ENCODE assay signal across 18 cellular contexts in the genomic region with DNA sequence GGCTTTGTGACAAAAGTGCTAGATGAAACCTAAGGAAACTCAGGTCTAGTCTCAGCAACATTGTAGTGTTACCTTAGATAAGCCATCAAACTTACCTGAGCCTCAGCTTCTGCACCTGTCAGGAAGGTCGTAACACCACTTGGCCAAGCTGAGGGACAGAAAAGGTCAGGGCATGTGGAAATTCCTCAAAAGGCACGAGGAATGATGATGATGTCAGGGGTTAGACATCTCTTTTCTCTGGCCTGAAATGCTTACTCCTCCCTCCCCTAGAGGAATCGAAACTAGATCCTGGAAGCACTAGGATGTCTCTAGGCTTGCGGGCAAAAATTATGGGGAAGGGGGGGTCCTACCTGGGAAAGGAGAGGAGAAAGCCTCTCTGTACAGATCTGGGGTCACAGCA.
A peak's percentile ranks its signal among the peaks of the same experiment; 100 is the strongest.
DNase-seq lines count a peak whose midpoint lies in the region; ATAC-seq, FAIRE-seq and TF ChIP-seq lines count a peak whose summit lies in the region.
"Had no signal": no experiment of that assay in that cellular context is flagged by ENCODE, and none has a peak within 500 bp of the region (broad histone marks: within the 10 kb centered on the region; RNA-seq: fewer than 3 reads in every experiment).

No MANE protein-coding gene starts in this region.

- H3K4me1 Mint-ChIP-seq in CD4-positive, alpha-beta memory T cell = no peaks in the 10 kb centered on the region
- H3K4me1 Mint-ChIP-seq in natural killer cell = no peaks in the 10 kb centered on the region
- H3K4me1 Mint-ChIP-seq: activated naive CD8-positive, alpha-beta T cell treated with anti-CD3 and anti-CD28 coated beads, Interleukin-2, amount 50 U/mL, for 24 hours; CD14-positive monocyte; WTC11 had no signal

- no peak overlapping the region for H3K27ac ChIP-seq in CD4-positive, alpha-beta memory T cell (ENCODE audit: low read depth, low read length)
- H3K27ac ChIP-seq in testis = no peak overlapping the region
- H3K27ac ChIP-seq: suprapubic skin had no signal

- peaks cover 0 to 1% (median 0%) of the 10 kb centered on the region in 8 donors for H3K9me3 Mint-ChIP-seq in CD4-positive, alpha-beta memory T cell
- no peaks in the 10 kb centered on the region for H3K9me3 Mint-ChIP-seq in natural killer cell
- H3K9me3 Mint-ChIP-seq: activated naive CD8-positive, alpha-beta T cell treated with anti-CD3 and anti-CD28 coated beads, Interleukin-2, amount 50 U/mL, for 24 hours; T-helper 1 cell treated with Interleukin-12 subunit alpha and Interleukin-12 subunit beta and Interleukin-4 antibody, amounts not matched to agents 30 μg/mL and 1 μg/mL, for 36 hours had no signal

- POLR2A ChIA-PET in CD4-positive, alpha-beta memory T cell (lab: Charles Lee; ENCODE audit: partially characterized antibody) = no interaction called here

- H3K9me3 ChIP-seq in adipocyte (ENCODE audit: control insufficient read depth, low read length) (no peaks in the 10 kb centered on the region), testis (no peaks in the 10 kb centered on the region)
- H3K9me3 ChIP-seq in CD4-positive, alpha-beta memory T cell (ENCODE audit: control insufficient read depth in 1 of 2, low read length in 2 of 2) = no peaks in the 10 kb centered on the region
- H3K9me3 ChIP-seq: suprapubic skin had no signal

- peaks cover 0 to 1% of the 10 kb centered on the region in 2 donors for H3K27me3 Mint-ChIP-seq in CD4-positive, alpha-beta memory T cell
- peaks cover 4 to 8% of the 10 kb centered on the region in 2 donors for H3K27me3 Mint-ChIP-seq in natural killer cell (ENCODE audit: low read depth in 2 of 2)

- H3K4me3 Mint-ChIP-seq in CD4-positive, alpha-beta memory T cell = no peak overlapping the region
- H3K4me3 Mint-ChIP-seq in natural killer cell = no peak overlapping the region
- H3K4me3 Mint-ChIP-seq: activated CD8-positive, alpha-beta T cell treated with anti-CD3 and anti-CD28 coated beads, Interleukin-2, amount 10 ng/mL, durations not matched to agents 7 days and 5 days; activated naive CD8-positive, alpha-beta T cell treated with anti-CD3 and anti-CD28 coated beads, Interleukin-2, amount 50 U/mL, for 24 hours; CD14-positive monocyte; T-helper 1 cell treated with Interleukin-12 subunit alpha and Interleukin-12 subunit beta and Interleukin-4 antibody, amounts not matched to agents 30 μg/mL and 1 μg/mL, for 36 hours; WTC11 had no signal

- intact Hi-C loops in CD4-positive, alpha-beta memory T cell (cut with micrococcal nuclease) = no loop called here
- intact Hi-C loops in testis (cut with DNase I; ENCODE audit: low total_unique reads) (no loop called here), natural killer cell (cut with micrococcal nuclease) (no loop called here)

- no peak for TF ChIP-seq CTCF in testis (IDR thresholded peaks at IDR 0.05)
- TF ChIP-seq CTCF in natural killer cell (IDR thresholded peaks at IDR 0.05) = no peak

- H3K36me3 ChIP-seq in adipocyte (ENCODE audit: control insufficient read depth, insufficient read depth, low read length, severe bottlenecking) = no peaks in the 10 kb centered on the region
- H3K36me3 ChIP-seq in CD4-positive, alpha-beta memory T cell (ENCODE audit: insufficient read depth, low read length) = no peaks in the 10 kb centered on the region
- no peaks in the 10 kb centered on the region for H3K36me3 ChIP-seq in testis (ENCODE audit: low read depth, missing control alignments)
- H3K36me3 ChIP-seq: suprapubic skin had no signal

- CTCF ChIA-PET in CD4-positive, alpha-beta memory T cell (lab: Charles Lee; ENCODE audit: partially characterized antibody) = no interaction called here

- WGBS in testis, 2 donors = 66 to 71% methylated on average over 4 of the region's 4 CpGs

- no peak for TF ChIP-seq POLR2A in H54 (IDR thresholded peaks at IDR 0.05; ENCODE audit: low read depth, low read length)
- TF ChIP-seq POLR2A in testis (IDR thresholded peaks at IDR 0.05) = no peak

- no peak overlapping the region for H3K27ac Mint-ChIP-seq in CD4-positive, alpha-beta memory T cell
- H3K27ac Mint-ChIP-seq in natural killer cell = no peak overlapping the region
- H3K27ac Mint-ChIP-seq: activated CD8-positive, alpha-beta T cell treated with anti-CD3 and anti-CD28 coated beads, Interleukin-2, amount 10 ng/mL, durations not matched to agents 7 days and 5 days; activated naive CD8-positive, alpha-beta T cell treated with anti-CD3 and anti-CD28 coated beads, Interleukin-2, amount 50 U/mL, for 24 hours; CD14-positive monocyte; T-helper 1 cell treated with Interleukin-12 subunit alpha and Interleukin-12 subunit beta and Interleukin-4 antibody, amounts not matched to agents 30 μg/mL and 1 μg/mL, for 36 hours; WTC11 had no signal

- FAIRE-seq in H54 (lab: Jason Lieb, UNC) = no peak
- no peak for FAIRE-seq in urothelium cell line (lab: Jason Lieb, UNC)
- FAIRE-seq: endometrium had no signal

- H3K36me3 Mint-ChIP-seq in CD4-positive, alpha-beta memory T cell = no peaks in the 10 kb centered on the region
- no peaks in the 10 kb centered on the region for H3K36me3 Mint-ChIP-seq in natural killer cell
- H3K36me3 Mint-ChIP-seq: CD14-positive monocyte, WTC11 had no signal

- no peak for ATAC-seq in natural killer cell
- ATAC-seq: activated CD8-positive, alpha-beta T cell treated with anti-CD3 and anti-CD28 coated beads, Interleukin-2, amount 10 ng/mL, durations not matched to agents 7 days and 5 days; activated naive CD8-positive, alpha-beta T cell treated with anti-CD3 and anti-CD28 coated beads, Interleukin-2, amount 50 U/mL, for 24 hours; WTC11 had no signal

- H3K4me3 ChIP-seq in adipocyte (ENCODE audit: low read length) (peak overlapping the region; percentile 40), testis (no peak overlapping the region)
- no peak overlapping the region for H3K4me3 ChIP-seq in CD4-positive, alpha-beta memory T cell (ENCODE audit: low read length in 2 of 2)
- H3K4me3 ChIP-seq: suprapubic skin had no signal

- DNase-seq in H54 (ENCODE audit: insufficient read length, low spot score) (peak; percentile 28), adipocyte (ENCODE audit: low read depth) (no peak), hepatic stellate cell (ENCODE audit: low spot score) (peak; percentile 38), urothelium cell line (ENCODE audit: low spot score) (peak; percentile 35), testis (no peak), natural killer cell (no peak)
- no peak for DNase-seq in CD4-positive, alpha-beta memory T cell
- DNase-seq: activated CD8-positive, alpha-beta T cell treated with anti-CD3 and anti-CD28 coated beads, Interleukin-2, amount 10 ng/mL, durations not matched to agents 7 days and 5 days; activated naive CD8-positive, alpha-beta T cell treated with anti-CD3 and anti-CD28 coated beads, Interleukin-2, amount 50 U/mL, for 24 hours; DMS79 treated with DMSO at 0.1 percent for 48 hours; Kasumi-1; NCI-H146; SHP77 had no signal

- H3K4me1 ChIP-seq in adipocyte (ENCODE audit: control insufficient read depth, insufficient read depth, low read length) (peaks cover 5% of the 10 kb centered on the region), testis (no peaks in the 10 kb centered on the region)
- no peaks in the 10 kb centered on the region for H3K4me1 ChIP-seq in CD4-positive, alpha-beta memory T cell (ENCODE audit: insufficient read depth, low read length)
- H3K4me1 ChIP-seq: suprapubic skin had no signal

- H3K27me3 ChIP-seq in adipocyte (replicated peaks; ENCODE audit: control insufficient read depth, insufficient read depth, low read length) (no peaks in the 10 kb centered on the region), testis (no peaks in the 10 kb centered on the region)
- H3K27me3 ChIP-seq in CD4-positive, alpha-beta memory T cell (ENCODE audit: insufficient read depth, low read length) = no peaks in the 10 kb centered on the region
- H3K27me3 ChIP-seq: suprapubic skin had no signal

- no peak overlapping the region for H3K9ac ChIP-seq in adipocyte (ENCODE audit: low read length)

Comparison
In these comparisons a context has a peak if more than half of its experiments do, and no peak if none do; other contexts are left out.
1. DNase-seq: peak in H54 (single experiment), hepatic stellate cell (single experiment) and urothelium cell line (single experiment); none in adipocyte (single experiment), CD4-positive, alpha-beta memory T cell (0 of 5), testis (single experiment) and natural killer cell (single experiment).